ENCODE assay signal across 1 cellular context in genomic region chr4:6699903-6700302, GRCh38.
A peak's percentile ranks its signal among the peaks of the same experiment; 100 is the strongest.
TF ChIP-seq lines count a peak whose summit lies in the region.

No MANE protein-coding gene starts in this region.

TF ChIP-seq in H1, 55 proteins besides CTCF, POLR2A, EP300 and RAD21:
- 0 out of 2 replicates have a peak, but pooled peaks have one; percentile 17 for TF ChIP-seq KDM1A (IDR thresholded peaks at IDR 0.05; ENCODE audit: borderline replicate concordance, low read length)
- no peak for TF ChIP-seq PHF8 (conservative IDR thresholded peaks at IDR 0.05; ENCODE audit: low read depth, low read length)
TF ChIP-seq in H1: peak in this region for 1.
